In genomic region chr14:51759950-51760349, GRCh38 we compare ENCODE assay signal across 33 cellular contexts.
"Had no signal": no experiment of that assay in that cellular context is flagged by ENCODE, and none has a peak within 500 bp of the region (broad histone marks: within the 10 kb centered on the region; RNA-seq: fewer than 3 reads in every experiment).

No MANE protein-coding gene starts in this region.

- H3K27ac ChIP-seq: KMS-11 had no signal

- DNase-seq: Kasumi-1, KG1, MG63, MM.1S, MV-4-11, NCI-H1048, NCI-H1092, NCI-H1092 treated with DMSO at 0.1 percent for 48 hours, NCI-H1105, NCI-H1105 treated with DMSO at 0.1 percent for 48 hours, NCI-H1417, NCI-H1417 treated with DMSO at 0.1 percent for 48 hours, NCI-H1436, NCI-H1436 treated with DMSO at 0.1 percent for 48 hours, NCI-H146, NCI-H1694, NCI-H1694 treated with DMSO at 0.1 percent for 48 hours, NCI-H187, NCI-H187 treated with DMSO at 0.1 percent for 48 hours, NCI-H1930, NCI-H2029, NCI-H2029 treated with DMSO at 0.1 percent for 48 hours, NCI-H2081, NCI-H2081 treated with DMSO at 0.1 percent for 48 hours, NCI-H2107, NCI-H2171, NCI-H2171 treated with DMSO at 0.1 percent for 48 hours, NCI-H2227 treated with DMSO at 0.1 percent for 48 hours, NCI-H226, NCI-H345, NCI-H446, NCI-H446 treated with DMSO at 0.1 percent for 48 hours had no signal

- H3K9ac ChIP-seq: KMS-11 had no signal

- H3K9me3 ChIP-seq: MG63 had no signal

- H3K4me3 ChIP-seq: MG63 had no signal

- H3K27me3 ChIP-seq: MG63 had no signal

- H3K4me2 ChIP-seq: KMS-11 had no signal

- H3K36me3 ChIP-seq: MG63 had no signal
